Comparison of ENCODE assay signal across 8 cellular contexts in the genomic region with DNA sequence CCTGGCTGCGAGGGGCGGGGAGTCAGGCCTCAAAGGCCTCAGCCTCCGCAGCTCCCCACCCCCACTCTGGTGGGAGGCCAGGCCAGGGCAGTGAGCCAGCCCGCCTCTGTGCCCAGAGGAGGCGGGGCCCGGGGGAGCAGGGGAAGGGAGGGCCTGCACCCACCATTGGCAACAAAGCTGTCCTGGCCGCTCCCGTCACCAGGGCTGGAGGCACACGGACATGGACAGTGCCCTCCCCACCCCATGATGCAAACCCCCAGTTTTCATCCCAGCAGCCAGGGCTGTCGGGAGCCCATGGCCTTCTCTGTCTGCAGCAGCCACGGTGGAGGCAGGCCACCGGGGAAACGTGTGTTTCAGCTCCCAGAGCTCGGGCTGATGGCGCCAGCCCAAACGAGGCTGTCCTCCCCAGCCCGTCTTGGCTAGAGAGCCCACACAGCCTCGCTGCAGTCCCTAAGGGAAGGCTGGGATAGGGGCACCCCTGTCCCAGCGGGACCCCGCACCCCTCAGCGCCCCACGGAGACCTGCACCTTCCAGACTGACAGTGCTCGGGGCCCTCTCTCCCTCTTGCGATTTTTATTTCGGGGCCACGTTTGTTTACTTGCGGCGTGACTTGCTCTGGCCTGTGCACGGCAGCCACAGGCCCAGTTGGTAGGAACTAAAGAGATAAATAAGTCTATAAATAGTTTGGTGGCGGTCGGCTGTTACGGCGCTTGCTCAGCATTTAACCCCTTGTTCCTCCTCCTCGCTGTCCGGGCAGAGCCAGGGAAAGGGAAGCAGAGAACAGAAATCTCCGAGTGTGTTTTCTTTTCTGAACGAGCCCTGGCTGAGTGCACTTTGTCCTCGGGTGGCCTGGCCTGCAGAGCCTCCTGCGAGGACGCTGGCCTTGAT.
A peak's percentile ranks its signal among the peaks of the same experiment; 100 is the strongest.
DNase-seq lines count a peak whose midpoint lies in the region; ATAC-seq, FAIRE-seq and TF ChIP-seq lines count a peak whose summit lies in the region.

No MANE protein-coding gene starts in this region.

- BruUV-seq in K562 (replicated peaks; lab: Mats Ljungman, UMichigan): no TSS peak

- TF ChIP-seq EP300 in K562 (IDR thresholded peaks at IDR 0.05; ENCODE audit: low read length): no peak
- TF ChIP-seq EP300 in suprapubic skin (IDR thresholded peaks at IDR 0.05): no peak

- POLR2A ChIA-PET in K562 (lab: Yijun Ruan, JAX): no interaction called here

- FAIRE-seq in K562 (lab: Jason Lieb, UNC): no peak

- 1% methylated on average over 36 of the region's 40 CpGs for WGBS in K562 (ENCODE audit: insufficient coverage, low coverage, missing lambda C conversion rate)
- WGBS in liver: 2% methylated on average over 40 of the region's 40 CpGs
- 3% methylated on average over 17 of the region's 40 CpGs for WGBS in suprapubic skin

- TF ChIP-seq RAD21 in K562 (CRISPR knock-in tag; conservative IDR thresholded peaks at IDR 0.05 in 1 of 2, IDR thresholded peaks at IDR 0.05 in 1 of 2) (no peak), liver (IDR thresholded peaks at IDR 0.05) (no peak)

- ATAC-seq in K562 (peak; percentile 37), HG02973 (IDR thresholded peaks at IDR 0.05; ENCODE audit: unreplicated experiment) (no peak), HG03354 (IDR thresholded peaks at IDR 0.05; ENCODE audit: poor library complexity, severe bottlenecking, unreplicated experiment) (no peak), HG03095 (IDR thresholded peaks at IDR 0.05; ENCODE audit: unreplicated experiment) (no peak)

- no peak for TF ChIP-seq POLR2A in K562 (conservative IDR thresholded peaks at IDR 0.05)
- no peak for TF ChIP-seq POLR2A in suprapubic skin (IDR thresholded peaks at IDR 0.05)

- no peaks in the 10 kb centered on the region for H3K36me3 ChIP-seq in K562 (ENCODE audit: control insufficient read depth, insufficient read depth, low read length)
- H3K36me3 ChIP-seq in liver (ENCODE audit: control insufficient read depth in 4 of 4, insufficient read depth in 3 of 4, low read depth in 1 of 4, low read length in 3 of 4): no peaks in the 10 kb centered on the region
- no peaks in the 10 kb centered on the region for H3K36me3 ChIP-seq in suprapubic skin

- H2AFZ ChIP-seq in K562 (ENCODE audit: low read depth, low read length): no peak overlapping the region

- H3K9me1 ChIP-seq in K562 (ENCODE audit: control insufficient read depth, insufficient read depth, low read length): no peaks in the 10 kb centered on the region

- H3K27ac ChIP-seq in K562 (ENCODE audit: extremely low read depth, low read depth, low read length): no peak overlapping the region
- peak overlapping the region; percentile 88 to 89 for H3K27ac ChIP-seq in liver (ENCODE audit: low read depth in 1 of 2, low read length in 2 of 2)
- peak overlapping the region; percentile 67 for H3K27ac ChIP-seq in suprapubic skin

- H3K4me1 ChIP-seq in K562 (replicated peaks in 1 of 2; ENCODE audit: control insufficient read depth in 2 of 2, insufficient read depth in 2 of 2, low read length in 2 of 2) (peaks cover 0 to 20% of the 10 kb centered on the region in 2 experiments; a peak in 2 of 5 replicates), liver (ENCODE audit: control insufficient read depth in 4 of 4, insufficient read depth in 4 of 4, low read length in 3 of 4) (peaks cover 6 to 27% (median 22%) of the 10 kb centered on the region in 4 donors), suprapubic skin (peaks cover 37% of the 10 kb centered on the region)

- in situ Hi-C loops in K562 (cut with MboI): no loop called here

- H3K9me3 ChIP-seq in K562 (replicated peaks; ENCODE audit: control insufficient read depth, insufficient read depth, low read depth, low read length): no peaks in the 10 kb centered on the region
- no peaks in the 10 kb centered on the region for H3K9me3 ChIP-seq in liver (ENCODE audit: control insufficient read depth in 4 of 4, low read length in 3 of 4)
- no peaks in the 10 kb centered on the region for H3K9me3 ChIP-seq in suprapubic skin

- peaks cover 14% of the 10 kb centered on the region; the same call in 1 of the 2 replicates for H4K20me1 ChIP-seq in K562 (replicated peaks; ENCODE audit: control insufficient read depth, insufficient read depth, low read length)

- TF ChIP-seq CTCF in K562 (IDR thresholded peaks at IDR 0.05 in 2 of 3, conservative IDR thresholded peaks at IDR 0.05 in 1 of 3; ENCODE audit: insufficient read depth in 2 of 3, low read depth in 1 of 3, low read length in 3 of 3): no peak
- no peak for TF ChIP-seq CTCF in liver (IDR thresholded peaks at IDR 0.05; ENCODE audit: low read depth, low read length, missing input control)
- TF ChIP-seq CTCF in suprapubic skin (IDR thresholded peaks at IDR 0.05): no peak

- DNase-seq in MV-4-11 (lab: John Stamatoyannopoulos, UW) (peak; percentile 84), K562 (ENCODE audit: extremely low read depth in 1 of 4, low spot score in 3 of 4) (peak in 3 of 4 experiments; percentile 26 to 38 (median 33)), suprapubic skin (ENCODE audit: low spot score in 2 of 2) (no peak), NCI-H69 (lab: John Stamatoyannopoulos, UW) (no peak)

- H3K9ac ChIP-seq in K562 (ENCODE audit: insufficient read depth in 1 of 2, low read depth in 2 of 2, low read length in 2 of 2): no peak overlapping the region; a peak in 1 of 4 replicates
- H3K9ac ChIP-seq in liver (ENCODE audit: low read depth in 1 of 2, low read length in 2 of 2): peak overlapping the region in 1 of 2 donors; percentile 49

- peaks cover 25 to 62% of the 10 kb centered on the region in 2 experiments; a peak in 4 of 5 replicates for H3K27me3 ChIP-seq in K562 (ENCODE audit: control insufficient read depth in 2 of 2, insufficient read depth in 2 of 2, low read length in 2 of 2)
- no peaks in the 10 kb centered on the region for H3K27me3 ChIP-seq in liver (ENCODE audit: control insufficient read depth in 4 of 4, insufficient read depth in 4 of 4, low read length in 3 of 4)
- H3K27me3 ChIP-seq in suprapubic skin: peaks cover 9% of the 10 kb centered on the region

- intact Hi-C loops in K562 (cut with micrococcal nuclease): no loop called here

- CTCF ChIA-PET in K562 (lab: Yijun Ruan, JAX; ENCODE audit: low intra/inter-chr PET ratio): no interaction called here

- no peak overlapping the region; the same call in 1 of the 2 replicates for H3K4me2 ChIP-seq in K562 (ENCODE audit: insufficient read depth, low read length)

- no peaks in the 10 kb centered on the region for H3K79me2 ChIP-seq in K562 (ENCODE audit: control insufficient read depth, insufficient read depth, low read length)

- H3K4me3 ChIP-seq in K562 (no peak overlapping the region), liver (ENCODE audit: low read depth in 1 of 3, low read length in 3 of 3) (peak overlapping the region; percentile 6 to 48 (median 21)), suprapubic skin (peak overlapping the region; percentile 43)

TF ChIP-seq in K562, 482 proteins besides CTCF, POLR2A, EP300 and RAD21 (continues in another document):
- TF ChIP-seq, protein P1, sequence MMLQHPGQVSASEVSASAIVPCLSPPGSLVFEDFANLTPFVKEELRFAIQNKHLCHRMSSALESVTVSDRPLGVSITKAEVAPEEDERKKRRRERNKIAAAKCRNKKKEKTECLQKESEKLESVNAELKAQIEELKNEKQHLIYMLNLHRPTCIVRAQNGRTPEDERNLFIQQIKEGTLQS (IDR thresholded peaks at IDR 0.05): no peak
- TF ChIP-seq, protein P1 (CRISPR knock-in tag; conservative IDR thresholded peaks at IDR 0.05): no peak
- no peak for TF ChIP-seq HNRNPL (IDR thresholded peaks at IDR 0.05; ENCODE audit: low read depth, low read length)
- TF ChIP-seq, protein P2, sequence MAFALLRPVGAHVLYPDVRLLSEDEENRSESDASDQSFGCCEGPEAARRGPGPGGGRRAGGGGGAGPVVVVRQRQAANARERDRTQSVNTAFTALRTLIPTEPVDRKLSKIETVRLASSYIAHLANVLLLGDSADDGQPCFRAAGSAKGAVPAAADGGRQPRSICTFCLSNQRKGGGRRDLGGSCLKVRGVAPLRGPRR (CRISPR knock-in tag; IDR thresholded peaks at IDR 0.05): no peak
- TF ChIP-seq ESRRB (CRISPR knock-in tag; IDR thresholded peaks at IDR 0.05; ENCODE audit: borderline replicate concordance): no peak
- no peak for TF ChIP-seq KDM1A (IDR thresholded peaks at IDR 0.05)
- TF ChIP-seq ZNF589 (CRISPR knock-in tag; IDR thresholded peaks at IDR 0.05; ENCODE audit: low read depth): no peak
- no peak for TF ChIP-seq SP2 (IDR thresholded peaks at IDR 0.05; ENCODE audit: extremely low read depth, low read depth, low read length, poor library complexity, severe bottlenecking)
- no peak for TF ChIP-seq ZNF224 (CRISPR knock-in tag; IDR thresholded peaks at IDR 0.05)
- no peak for TF ChIP-seq HNRNPUL1 (IDR thresholded peaks at IDR 0.05; ENCODE audit: low read length)

TF ChIP-seq in liver, 16 proteins besides CTCF, POLR2A, EP300 and RAD21 (continues in another document):
- TF ChIP-seq HNF4G (IDR thresholded peaks at IDR 0.05): no peak
- peak; percentile 68 for TF ChIP-seq YY1 (IDR thresholded peaks at IDR 0.05)
- peak; percentile 43 for TF ChIP-seq SP1 (IDR thresholded peaks at IDR 0.05)
- TF ChIP-seq TAF1 (conservative IDR thresholded peaks at IDR 0.05): no peak
- TF ChIP-seq, protein P3, sequence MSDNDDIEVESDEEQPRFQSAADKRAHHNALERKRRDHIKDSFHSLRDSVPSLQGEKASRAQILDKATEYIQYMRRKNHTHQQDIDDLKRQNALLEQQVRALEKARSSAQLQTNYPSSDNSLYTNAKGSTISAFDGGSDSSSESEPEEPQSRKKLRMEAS (IDR thresholded peaks at IDR 0.05): no peak
- TF ChIP-seq HNF4A (conservative IDR thresholded peaks at IDR 0.05): peak; percentile 25 to 55
- no peak for TF ChIP-seq GABPA (IDR thresholded peaks at IDR 0.05 in 1 of 2, conservative IDR thresholded peaks at IDR 0.05 in 1 of 2)
- TF ChIP-seq FOXA2 (IDR thresholded peaks at IDR 0.05): no peak
- TF ChIP-seq, protein P4, sequence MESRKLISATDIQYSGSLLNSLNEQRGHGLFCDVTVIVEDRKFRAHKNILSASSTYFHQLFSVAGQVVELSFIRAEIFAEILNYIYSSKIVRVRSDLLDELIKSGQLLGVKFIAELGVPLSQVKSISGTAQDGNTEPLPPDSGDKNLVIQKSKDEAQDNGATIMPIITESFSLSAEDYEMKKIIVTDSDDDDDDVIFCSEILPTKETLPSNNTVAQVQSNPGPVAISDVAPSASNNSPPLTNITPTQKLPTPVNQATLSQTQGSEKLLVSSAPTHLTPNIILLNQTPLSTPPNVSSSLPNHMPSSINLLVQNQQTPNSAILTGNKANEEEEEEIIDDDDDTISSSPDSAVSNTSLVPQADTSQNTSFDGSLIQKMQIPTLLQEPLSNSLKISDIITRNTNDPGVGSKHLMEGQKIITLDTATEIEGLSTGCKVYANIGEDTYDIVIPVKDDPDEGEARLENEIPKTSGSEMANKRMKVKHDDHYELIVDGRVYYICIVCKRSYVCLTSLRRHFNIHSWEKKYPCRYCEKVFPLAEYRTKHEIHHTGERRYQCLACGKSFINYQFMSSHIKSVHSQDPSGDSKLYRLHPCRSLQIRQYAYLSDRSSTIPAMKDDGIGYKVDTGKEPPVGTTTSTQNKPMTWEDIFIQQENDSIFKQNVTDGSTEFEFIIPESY (IDR thresholded peaks at IDR 0.05): no peak

Comparison
In these comparisons a context has a peak if more than half of its experiments do, and no peak if none do; other contexts are left out.
1. DNase-seq: peak in MV-4-11 (single experiment) and K562 (3 of 4); none in suprapubic skin (0 of 2) and NCI-H69 (single experiment).